21 cellular contexts compared by ENCODE assay signal in the genomic region with DNA sequence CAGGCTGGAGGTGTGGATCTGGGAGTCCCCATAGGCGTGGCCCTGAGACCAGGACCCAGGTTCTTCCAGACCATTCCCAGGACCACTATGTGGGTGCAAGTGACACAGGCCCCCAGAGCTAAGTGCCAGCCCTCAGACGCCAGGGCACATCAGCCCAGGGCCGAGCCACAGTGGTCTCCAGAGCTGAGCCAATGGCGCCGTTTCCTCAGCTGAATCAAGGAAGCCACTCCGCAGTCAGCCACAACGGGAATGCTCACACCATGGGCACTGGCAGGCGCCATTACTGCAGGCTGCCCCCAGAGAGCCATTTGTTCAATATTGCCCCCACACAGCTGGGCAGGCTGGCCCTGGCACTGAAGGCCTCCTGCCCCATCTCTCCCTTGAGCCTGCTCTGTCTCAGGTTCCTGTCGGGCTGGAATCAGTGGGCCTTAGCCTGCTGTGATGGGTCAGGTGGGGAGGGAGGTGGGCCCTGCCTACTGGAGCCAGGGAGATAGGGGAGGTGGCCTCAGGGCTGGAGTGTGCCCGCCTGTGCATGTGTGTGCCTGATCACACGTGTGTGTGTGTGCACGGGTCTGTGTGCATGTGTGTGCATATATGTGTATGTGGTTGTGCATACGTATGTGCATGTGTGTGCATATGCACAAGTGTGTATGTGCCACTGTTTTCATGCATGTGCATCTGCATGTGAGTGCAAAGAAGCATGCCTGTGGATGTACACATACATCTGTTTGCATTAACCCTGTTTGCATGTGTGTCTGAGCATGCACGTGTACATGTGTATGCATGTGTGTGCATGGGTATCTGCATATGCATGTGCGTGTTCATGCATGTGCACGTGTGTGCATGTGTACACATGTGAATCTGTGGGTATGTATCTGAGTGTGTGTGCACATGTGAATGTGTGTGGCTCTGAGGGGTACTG. TPM values are rescaled to one million over a fixed set of nuclear protein-coding genes. Genes with fewer than 3 reads are reported as not detected.
DNase-seq lines count a peak whose midpoint lies in the region; ATAC-seq and TF ChIP-seq lines count a peak whose summit lies in the region.
"Had no signal": no experiment of that assay in that cellular context is flagged by ENCODE, and none has a peak within 500 bp of the region (broad histone marks: within the 10 kb centered on the region; RNA-seq: fewer than 3 reads in every experiment).

No MANE protein-coding gene starts in this region.

- H3K4me3 Mint-ChIP-seq in activated T-cell treated with anti-CD3 and anti-CD28 coated beads, Interleukin-2, amount 50 U/mL, for 24 hours: no peak overlapping the region
- H3K4me3 Mint-ChIP-seq in H9 (no peak overlapping the region), chondrocyte (ENCODE audit: unreplicated experiment) (no peak overlapping the region)
- H3K4me3 Mint-ChIP-seq: GM23338, neural crest cell had no signal

- H3K4me2 ChIP-seq in H9 (ENCODE audit: insufficient read depth, insufficient read length, low read length): no peak overlapping the region
- H3K4me2 ChIP-seq in trophoblast cell (ENCODE audit: low read length): no peak overlapping the region
- H3K4me2 ChIP-seq: GM23338 had no signal

- H2BK15ac ChIP-seq in H9 (ENCODE audit: low read depth, low read length): no peak overlapping the region

- no peak overlapping the region for H3K18ac ChIP-seq in H9 (ENCODE audit: insufficient read length, low read depth, low read length)
- H3K18ac ChIP-seq in trophoblast cell (ENCODE audit: low read length): no peak overlapping the region

- no peaks in the 10 kb centered on the region for H3K36me3 ChIP-seq in trophoblast cell (ENCODE audit: control insufficient read depth in 1 of 2, insufficient read depth in 2 of 2, low read length in 2 of 2)
- H3K36me3 ChIP-seq: thoracic aorta had no signal

- H2AK5ac ChIP-seq in H9 (ENCODE audit: insufficient read length, low read length): no peak overlapping the region
- no peak overlapping the region for H2AK5ac ChIP-seq in trophoblast cell (ENCODE audit: low read length)

- no peak overlapping the region for H3K56ac ChIP-seq in H9 (ENCODE audit: insufficient read length, low read depth, low read length)

- H3K79me2 ChIP-seq in H9 (ENCODE audit: insufficient read depth, low read length) (no peaks in the 10 kb centered on the region), trophoblast cell (ENCODE audit: control insufficient read depth, insufficient read depth, low read length, poor library complexity) (no peaks in the 10 kb centered on the region)

- no CpG with 5 or more reads among the region's 16 CpGs for WGBS in H9 (ENCODE audit: extremely low coverage, insufficient read length, low lambda C conversion rate)
- WGBS in trophoblast cell (ENCODE audit: extremely low coverage, insufficient coverage, insufficient read length): no CpG with 5 or more reads among the region's 16 CpGs

- H2AFZ ChIP-seq in H9 (ENCODE audit: low read length) (no peak overlapping the region), trophoblast cell (ENCODE audit: insufficient read depth, low read length, poor library complexity) (no peak overlapping the region)
- H2AFZ ChIP-seq: GM23338 had no signal

- no peak overlapping the region for H4K8ac ChIP-seq in H9 (replicated peaks; ENCODE audit: insufficient read length, low read depth, low read length)
- no peak overlapping the region for H4K8ac ChIP-seq in trophoblast cell (ENCODE audit: low read depth, low read length)

- H4K91ac ChIP-seq in H9 (ENCODE audit: insufficient read length, low read depth, low read length): no peak overlapping the region
- H4K91ac ChIP-seq in trophoblast cell (ENCODE audit: low read depth, low read length): no peak overlapping the region

- intact Hi-C loops in sciatic nerve (cut with DNase I): no loop called here

- no peak overlapping the region for H3K14ac ChIP-seq in H9 (ENCODE audit: insufficient read depth, low read length)
- H3K14ac ChIP-seq in trophoblast cell (ENCODE audit: low read length): no peak overlapping the region

- ATAC-seq in sciatic nerve (no peak), omental fat pad (ENCODE audit: low FRiP score) (no peak)
- ATAC-seq: body of pancreas had no signal

- H3K4me1 ChIP-seq in H9 (ENCODE audit: insufficient read depth, low read length) (no peaks in the 10 kb centered on the region), trophoblast cell (ENCODE audit: control insufficient read depth in 1 of 2, insufficient read depth in 2 of 2, low read length in 2 of 2) (peaks cover 2 to 4% of the 10 kb centered on the region in 2 experiments)

- no peaks in the 10 kb centered on the region for H3K79me1 ChIP-seq in H9 (ENCODE audit: insufficient read depth, low read depth, low read length, poor library complexity, severe bottlenecking)
- H3K79me1 ChIP-seq in trophoblast cell (ENCODE audit: low read length): no peaks in the 10 kb centered on the region

- TF ChIP-seq CTCF in H9 (conservative IDR thresholded peaks at IDR 0.05) (no peak), chondrocyte (IDR thresholded peaks at IDR 0.05) (no peak), omental fat pad (IDR thresholded peaks at IDR 0.05) (no peak)

- no peaks in the 10 kb centered on the region for H3K23me2 ChIP-seq in H9 (ENCODE audit: insufficient read length, low read depth, low read length, poor library complexity, severe bottlenecking)

- H4K20me1 ChIP-seq in H9 (ENCODE audit: control insufficient read depth, insufficient read depth, insufficient read length): peaks cover 3% of the 10 kb centered on the region

- H2BK12ac ChIP-seq in H9 (ENCODE audit: insufficient read length, low read depth, low read length) (no peak overlapping the region), trophoblast cell (ENCODE audit: low read length) (no peak overlapping the region)

- no peak overlapping the region for H4K12ac ChIP-seq in trophoblast cell (ENCODE audit: low read depth, low read length)

- H3K9ac ChIP-seq in H9 (ENCODE audit: extremely low read depth, insufficient read length, low read length) (no peak overlapping the region), trophoblast cell (ENCODE audit: low read length) (no peak overlapping the region)

- H3K9me3 ChIP-seq in H9 (ENCODE audit: control insufficient read depth, low read depth, low read length) (no peaks in the 10 kb centered on the region), trophoblast cell (ENCODE audit: insufficient read depth, low read depth, low read length) (no peaks in the 10 kb centered on the region)
- H3K9me3 ChIP-seq: body of pancreas, thoracic aorta had no signal

- H3K4ac ChIP-seq in H9 (ENCODE audit: low read depth, low read length) (no peak overlapping the region), trophoblast cell (ENCODE audit: low read depth, low read length) (no peak overlapping the region)

- H2BK20ac ChIP-seq in H9 (ENCODE audit: low read depth, low read length, poor library complexity, severe bottlenecking): no peak overlapping the region

- H2BK5ac ChIP-seq in H9 (ENCODE audit: insufficient read length, low read length): no peak overlapping the region
- no peak overlapping the region for H2BK5ac ChIP-seq in trophoblast cell (ENCODE audit: low read depth, low read length, poor library complexity)

- DNase-seq in activated T-cell treated with anti-CD3 and anti-CD28 coated beads, Interleukin-2, amount 50 U/mL, for 24 hours: no peak
- no peak for DNase-seq in activated T-cell treated with anti-CD3 and anti-CD28 coated beads, Interleukin-2, amount 50 U/mL, for 1 hour
- no peak for DNase-seq in H9
- peak; percentile 72 for DNase-seq in chondrocyte (ENCODE audit: low spot score)
- DNase-seq in sciatic nerve (ENCODE audit: low spot score): peak; percentile 51
- DNase-seq in T-helper 1 cell: no peak
- no peak for DNase-seq in omental fat pad (ENCODE audit: low spot score)
- DNase-seq in trophoblast cell: no peak
- DNase-seq: activated effector memory CD4-positive, alpha-beta T cell treated with Interleukin-2 at 50 U/mL for 16 hours; glutamatergic neuron; islet precursor cell; MM.1S; NCI-H2081 treated with DMSO at 0.1 percent for 48 hours; NCI-H446 had no signal

- peak overlapping the region; percentile 71 for H3K27ac Mint-ChIP-seq in activated T-cell treated with anti-CD3 and anti-CD28 coated beads, Interleukin-2, amount 50 U/mL, for 24 hours
- no peak overlapping the region for H3K27ac Mint-ChIP-seq in H9
- H3K27ac Mint-ChIP-seq in chondrocyte (ENCODE audit: unreplicated experiment): no peak overlapping the region
- H3K27ac Mint-ChIP-seq: GM23338; T-helper 1 cell treated with Interleukin-12 subunit alpha and Interleukin-12 subunit beta and Interleukin-4 antibody, amounts not matched to agents 30 μg/mL and 1 μg/mL, for 36 hours had no signal

- H3K27ac ChIP-seq in H9 (ENCODE audit: insufficient read length, low read depth, low read length) (no peak overlapping the region), trophoblast cell (ENCODE audit: low read depth, low read length) (no peak overlapping the region)
- H3K27ac ChIP-seq: body of pancreas, epithelial cell of prostate, thoracic aorta had no signal

- peak overlapping the region; percentile 79 for H3K23ac ChIP-seq in H9 (ENCODE audit: insufficient read length, low read depth, low read length)
- no peak overlapping the region for H3K23ac ChIP-seq in trophoblast cell (ENCODE audit: low read length)

- H3T11ph ChIP-seq in H9 (ENCODE audit: low read length): no peak overlapping the region

- H3K4me3 ChIP-seq in trophoblast cell (ENCODE audit: low read depth, low read length): no peak overlapping the region
- H3K4me3 ChIP-seq: body of pancreas, GM23338, thoracic aorta had no signal

- H4K5ac ChIP-seq in H9 (ENCODE audit: insufficient read length, low read depth, low read length): no peak overlapping the region

- H2BK120ac ChIP-seq in H9 (ENCODE audit: low read depth, low read length, poor library complexity, severe bottlenecking) (no peak overlapping the region), trophoblast cell (ENCODE audit: insufficient read depth, low read length, poor library complexity) (no peak overlapping the region)

- H3K4me1 Mint-ChIP-seq in activated T-cell treated with anti-CD3 and anti-CD28 coated beads, Interleukin-2, amount 50 U/mL, for 24 hours (ENCODE audit: low read depth): peaks cover 27% of the 10 kb centered on the region
- peaks cover 3 to 5% of the 10 kb centered on the region in 2 experiments; a peak in 1 of 4 replicates for H3K4me1 Mint-ChIP-seq in H9
- H3K4me1 Mint-ChIP-seq in chondrocyte (ENCODE audit: low read depth): no peaks in the 10 kb centered on the region
- H3K4me1 Mint-ChIP-seq: GM23338, neural crest cell had no signal

- no peaks in the 10 kb centered on the region for H3K9me3 Mint-ChIP-seq in activated T-cell treated with anti-CD3 and anti-CD28 coated beads, Interleukin-2, amount 50 U/mL, for 24 hours
- H3K9me3 Mint-ChIP-seq in H9 (no peaks in the 10 kb centered on the region), chondrocyte (ENCODE audit: low read depth) (no peaks in the 10 kb centered on the region)
- H3K9me3 Mint-ChIP-seq: GM23338; neural crest cell; T-helper 1 cell treated with Interleukin-12 subunit alpha and Interleukin-12 subunit beta and Interleukin-4 antibody, amounts not matched to agents 30 μg/mL and 1 μg/mL, for 36 hours had no signal

- no peaks in the 10 kb centered on the region for H3K36me3 Mint-ChIP-seq in activated T-cell treated with anti-CD3 and anti-CD28 coated beads, Interleukin-2, amount 50 U/mL, for 24 hours (ENCODE audit: low read depth)
- H3K36me3 Mint-ChIP-seq in H9 (ENCODE audit: insufficient read depth in 1 of 3, low read depth in 3 of 3) (no peaks in the 10 kb centered on the region), chondrocyte (ENCODE audit: low read depth) (no peaks in the 10 kb centered on the region)

- H3K27me3 ChIP-seq in H9 (ENCODE audit: insufficient read depth, low read length): no peaks in the 10 kb centered on the region; the same call in 1 of the 2 replicates
- H3K27me3 ChIP-seq in trophoblast cell (ENCODE audit: insufficient read depth, low read length): no peaks in the 10 kb centered on the region
- H3K27me3 ChIP-seq: body of pancreas had no signal

- H3K27me3 Mint-ChIP-seq in activated T-cell treated with anti-CD3 and anti-CD28 coated beads, Interleukin-2, amount 50 U/mL, for 24 hours: no peaks in the 10 kb centered on the region
- peaks cover 2% of the 10 kb centered on the region; the same call in 1 of the 2 replicates for H3K27me3 Mint-ChIP-seq in H9 (ENCODE audit: low read depth)
- no peaks in the 10 kb centered on the region for H3K27me3 Mint-ChIP-seq in chondrocyte (ENCODE audit: low read depth)
- H3K27me3 Mint-ChIP-seq: progenitor cell of endocrine pancreas had no signal

RNA-seq across cellular contexts. Expression of a gene that starts 6.1 kb away (rescaled TPM):
- total RNA-seq in H9 (2021): 1.4 and 1.6 TPM in 2 replicates
- 1.5 to 2.0 TPM (median 1.8 TPM) in 3 replicates for total RNA-seq in chondrocyte
- total RNA-seq in sciatic nerve: 10.5 TPM
- 1 to 10 TPM; 1.9 to 5.5 (median 2.9) TPM for total RNA-seq in omental fat pad
- polyA plus RNA-seq in trophoblast cell (2013): 0.38 and 0.51 TPM in 2 replicates

RNA-seq across cellular contexts. Expression of a gene that starts 9.7 kb away (rescaled TPM):
- total RNA-seq in H9 (2021) (11.8 and 12.6 TPM in 2 replicates), chondrocyte (5.2 to 7.7 TPM (median 5.9 TPM) in 3 replicates), sciatic nerve (10.4 TPM), omental fat pad (1 to 10 TPM; 5.1 to 7.6 (median 6.5) TPM)
- 1.2 and 1.4 TPM in 2 replicates for polyA plus RNA-seq in trophoblast cell (2013)

RNA-seq across cellular contexts. Expression of a gene that starts 15.8 kb away (rescaled TPM):
- total RNA-seq in H9 (2021) (88.2 and 94.3 TPM in 2 replicates), chondrocyte (155 to 196 TPM (median 189 TPM) in 3 replicates), sciatic nerve (250 TPM), omental fat pad (100 to 1,000 TPM; 285 to 404 (median 308) TPM)
- polyA plus RNA-seq in trophoblast cell (2013): 235 and 242 TPM in 2 replicates

RNA-seq across cellular contexts. Expression of a gene that starts 46.8 kb away (rescaled TPM):
- total RNA-seq in H9 (2021) (56.9 and 62.3 TPM in 2 replicates), chondrocyte (45.4 to 75.6 TPM (median 48.6 TPM) in 3 replicates), sciatic nerve (34.2 TPM), omental fat pad (10 to 100 TPM; 47.1 to 95.5 (median 71.7) TPM)
- polyA plus RNA-seq in trophoblast cell (2013): 87.0 and 91.4 TPM in 2 replicates

RNA-seq across cellular contexts. Expression of a gene that starts 52.0 kb away (rescaled TPM):
- 30.8 and 33.3 TPM in 2 replicates for total RNA-seq in H9 (2021)
- 6.3 to 11.4 TPM (median 10.2 TPM) in 3 replicates for total RNA-seq in chondrocyte
- 18.3 TPM for total RNA-seq in sciatic nerve
- total RNA-seq in omental fat pad: 10 to 100 TPM in 2 of 4 donors, 1 to 10 TPM in 2; 5.4 to 26.0 (median 9.7) TPM
- 6.4 and 7.0 TPM in 2 replicates for polyA plus RNA-seq in trophoblast cell (2013)

Comparison
In these comparisons a context has a peak if more than half of its experiments do, and no peak if none do; other contexts are left out.
1. DNase-seq: peak in chondrocyte (single experiment) and sciatic nerve (single experiment); none in activated T-cell treated with anti-CD3 and anti-CD28 coated beads, Interleukin-2, amount 50 U/mL, for 24 hours (single experiment), activated T-cell treated with anti-CD3 and anti-CD28 coated beads, Interleukin-2, amount 50 U/mL, for 1 hour (single experiment), H9 (single experiment), T-helper 1 cell (0 of 5), omental fat pad (single experiment) and trophoblast cell (0 of 2).